Comparison of ENCODE assay signal across 8 cellular contexts in the genomic region with DNA sequence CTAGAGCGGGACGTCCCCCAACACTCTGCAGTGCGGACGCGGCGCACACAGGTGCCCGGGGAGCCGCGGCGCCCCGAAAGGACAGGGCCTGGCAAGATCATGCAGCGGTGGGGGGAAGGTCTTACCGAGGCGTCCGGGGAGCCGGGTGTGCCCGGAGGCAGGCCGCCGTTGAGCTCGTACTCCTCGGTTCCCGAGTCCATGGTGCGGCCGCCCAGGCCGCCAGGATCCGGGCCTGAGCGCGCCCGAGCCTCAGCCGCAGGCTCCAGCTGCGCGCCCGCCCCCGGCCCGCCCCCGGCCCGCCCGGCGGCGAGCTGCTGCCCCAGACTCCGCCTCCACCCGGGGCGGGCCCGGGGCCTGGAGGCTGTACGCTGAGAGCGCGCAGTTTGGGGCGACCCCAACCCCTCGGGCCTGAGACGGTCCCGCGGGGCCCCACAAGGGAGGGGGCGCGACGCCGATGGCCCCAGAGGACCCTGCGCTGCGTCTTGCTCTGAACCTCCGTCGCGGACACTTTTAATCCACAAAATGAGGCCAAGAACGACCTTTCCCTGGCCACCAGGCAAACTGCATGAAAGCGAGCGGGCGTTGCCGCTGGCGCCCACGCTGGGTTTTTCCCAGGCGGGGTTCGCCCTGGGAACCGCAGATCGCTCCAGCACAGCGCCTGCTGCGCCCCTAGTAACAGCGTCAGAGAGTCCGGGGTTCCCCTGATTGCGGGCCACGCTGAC. TPM values are rescaled to one million over a fixed set of nuclear protein-coding genes. Genes with fewer than 3 reads are reported as not detected.
A peak's percentile ranks its signal among the peaks of the same experiment; 100 is the strongest.
DNase-seq lines count a peak whose midpoint lies in the region; ATAC-seq and TF ChIP-seq lines count a peak whose summit lies in the region.

A gene with protein sequence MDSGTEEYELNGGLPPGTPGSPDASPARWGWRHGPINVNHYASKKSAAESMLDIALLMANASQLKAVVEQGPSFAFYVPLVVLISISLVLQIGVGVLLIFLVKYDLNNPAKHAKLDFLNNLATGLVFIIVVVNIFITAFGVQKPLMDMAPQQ (minus strand): TSS at position 234 of the 722 bp plus-strand sequence. CDS start 34 bp downstream, at position 200.

- intact Hi-C loops in sigmoid colon (cut with DNase I), result loop anchor here (2.0 to 10.0 kb wide), 3 partner anchors 37 to 129 kb away; a partner anchor contains a TSS

- H3K9me3 ChIP-seq in HUES48 (ENCODE audit: control insufficient read depth, insufficient read depth, low read length) (no peaks in the 10 kb centered on the region), sigmoid colon (no peaks in the 10 kb centered on the region)

- peak; percentile 56 for ATAC-seq in GM21367 (IDR thresholded peaks at IDR 0.05; ENCODE audit: unreplicated experiment)

- no peaks in the 10 kb centered on the region for H3K36me3 ChIP-seq in HUES48 (ENCODE audit: control insufficient read depth, insufficient read depth, low read length)
- no peaks in the 10 kb centered on the region for H3K36me3 ChIP-seq in sigmoid colon

- H3K27me3 ChIP-seq in HUES48 (ENCODE audit: control insufficient read depth, insufficient read depth, low read length) (peaks cover 13% of the 10 kb centered on the region), sigmoid colon (no peaks in the 10 kb centered on the region)

- DNase-seq in EH (ENCODE audit: low read depth) (peak; percentile 72), T-helper 2 cell (peak; percentile 77 to 93 (median 84)), anterior cingulate cortex (lab: John Stamatoyannopoulos, UW) (peak in 50 of 58 donors; percentile 18 to 82 (median 62)), hypothalamus (lab: John Stamatoyannopoulos, UW) (peak in 44 of 51 donors; percentile 17 to 86 (median 65)), sigmoid colon (peak; percentile 88)
- no peak for DNase-seq in NK-92 treated with Interleukin-12 subunit alpha and Interleukin-12 subunit beta, amount 100 ng/mL, for 24 hours (lab: John Stamatoyannopoulos, UW)

- WGBS in sigmoid colon, 2 donors, result 0 to 1% methylated on average over 78 of the region's 78 CpGs

- H3K4me3 ChIP-seq in HUES48 (ENCODE audit: low read depth, low read length), result peak within 1 kb of the TSS; percentile 86
- H3K4me3 ChIP-seq in sigmoid colon, result peak within 1 kb of the TSS; percentile 60 to 97 (median 92)

- H3K4me1 ChIP-seq in HUES48 (ENCODE audit: control insufficient read depth, insufficient read depth, low read length), result peaks cover 15% of the 10 kb centered on the region
- H3K4me1 ChIP-seq in sigmoid colon, result peaks cover 0 to 66% (median 59%) of the 10 kb centered on the region in 4 donors

- H3K27ac ChIP-seq in HUES48 (ENCODE audit: low read depth, low read length) (peak within 1 kb of the TSS; percentile 66), sigmoid colon (peak within 1 kb of the TSS; percentile 96 to 100 (median 98))

- TF ChIP-seq CTCF in sigmoid colon (IDR thresholded peaks at IDR 0.05), result peak in 1 of 4 experiments; percentile 7

- TF ChIP-seq POLR2A in sigmoid colon (IDR thresholded peaks at IDR 0.05), result peak; percentile 66 to 71

- no peak for TF ChIP-seq EP300 in sigmoid colon (IDR thresholded peaks at IDR 0.05)

- peak within 1 kb of the TSS; percentile 67; the same call in 1 of the 2 replicates for H3K9ac ChIP-seq in HUES48 (ENCODE audit: low read depth, low read length)

RNA-seq across cellular contexts. Expression of the gene that starts here (rescaled TPM):
- total RNA-seq in sigmoid colon, result 100 to 1,000 TPM in 1 of 4 donors, 10 to 100 TPM in 3; 56.5 to 116 (median 69.6) TPM
- 10 to 100 TPM; 28.9 to 58.7 (median 53.5) TPM for polyA plus RNA-seq in sigmoid colon
